ENCODE assay signal across 20 cellular contexts in the genomic region with DNA sequence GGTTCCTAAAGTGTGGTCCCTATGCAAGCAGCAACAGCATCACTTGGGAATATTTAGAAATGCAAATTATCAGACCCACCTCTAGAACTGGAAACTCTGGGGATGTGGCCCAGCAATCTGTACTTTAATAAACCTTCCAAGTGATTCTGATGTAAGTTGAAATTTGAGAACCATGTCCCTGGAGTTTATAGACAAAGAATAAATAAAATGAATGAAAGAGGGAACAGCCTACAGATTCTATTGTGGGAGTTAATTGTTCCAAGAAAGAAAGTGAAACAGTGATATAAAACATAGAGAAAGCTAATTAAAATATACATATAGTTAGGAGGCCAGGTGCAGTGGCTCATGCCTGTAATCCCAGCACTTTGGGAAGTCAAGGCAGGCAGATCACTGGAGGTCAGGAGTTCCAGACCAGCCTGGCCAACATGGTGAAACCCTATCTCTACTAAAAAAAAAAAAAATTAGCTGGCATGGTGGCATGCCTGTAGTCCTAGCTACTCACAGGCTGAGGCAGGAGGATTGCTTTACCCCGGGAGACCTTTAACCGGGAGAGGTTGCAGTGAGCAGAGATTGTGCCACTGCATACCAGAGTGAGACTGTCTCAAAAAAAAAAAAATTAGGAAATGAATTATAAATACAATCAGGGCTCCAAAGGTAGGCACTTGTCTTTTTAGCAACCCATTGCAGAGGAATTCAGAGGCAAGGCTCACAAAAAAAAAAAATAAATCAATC.
"Had no signal": no experiment of that assay in that cellular context is flagged by ENCODE, and none has a peak within 500 bp of the region (broad histone marks: within the 10 kb centered on the region; RNA-seq: fewer than 3 reads in every experiment).

No MANE protein-coding gene starts in this region.

- DNase-seq: activated CD4-positive, alpha-beta T cell treated with anti-CD3 and anti-CD28 coated beads for 4 hours; activated CD4-positive, alpha-beta T cell treated with anti-CD3 and anti-CD28 coated beads, Interleukin-2, amount 50 U/mL, for 48 hours; activated CD4-positive, CD25-positive, alpha-beta regulatory T cell; activated CD8-positive, alpha-beta memory T cell treated with anti-CD3 and anti-CD28 coated beads, Interleukin-2, amount 50 U/mL, for 48 hours; activated naive CD4-positive, alpha-beta T cell; activated T-cell treated with anti-CD3 and anti-CD28 coated beads, Interleukin-2, amount 50 U/mL, for 4 hours; central memory CD4-positive, alpha-beta T cell; effector memory CD4-positive, alpha-beta T cell; gastrocnemius medialis; hippocampal formation; kidney glomerular epithelial cell; left ventricle myocardium inferior; naive thymus-derived CD8-positive, alpha-beta T cell; sigmoid colon; stimulated activated CD4-positive, alpha-beta T cell treated with anti-CD3 and anti-CD28 coated beads, Interleukin-2, amount 100 ng/mL, for 48 hours; stimulated activated CD8-positive, alpha-beta memory T cell treated with anti-CD3 and anti-CD28 coated beads, Interleukin-4, amount 100 ng/mL, for 48 hours; stimulated activated naive B cell treated with anti-CD40 and anti-IgM and Interleukin-4, amounts not matched to agents 10 μg/mL and 1 μg/mL and 100 μg/mL, for 72 hours had no signal

- H3K4me3 ChIP-seq: gastrocnemius medialis, left ventricle myocardium inferior, neural progenitor cell, sigmoid colon, smooth muscle cell, thoracic aorta had no signal

- H3K4me2 ChIP-seq: neural progenitor cell, smooth muscle cell had no signal

- H3K9ac ChIP-seq: neural progenitor cell had no signal

- H3K9me3 ChIP-seq: gastrocnemius medialis, left ventricle myocardium inferior, sigmoid colon, thoracic aorta had no signal

- H3K4me1 ChIP-seq: gastrocnemius medialis, left ventricle myocardium inferior, neural progenitor cell, sigmoid colon had no signal

- H3K27me3 ChIP-seq: gastrocnemius medialis, neural progenitor cell, sigmoid colon had no signal

- H3K27ac ChIP-seq: gastrocnemius medialis, left ventricle myocardium inferior, neural progenitor cell, sigmoid colon, thoracic aorta had no signal

- H3K36me3 ChIP-seq: gastrocnemius medialis, left ventricle myocardium inferior, neural progenitor cell, sigmoid colon, thoracic aorta had no signal

- ATAC-seq: activated T-cell treated with anti-CD3 and anti-CD28 coated beads, Interleukin-2, amount 50 U/mL, for 4 hours; gastrocnemius medialis; naive thymus-derived CD8-positive, alpha-beta T cell; stimulated activated naive B cell treated with anti-CD40 and anti-IgM and Interleukin-4, amounts not matched to agents 10 μg/mL and 1 μg/mL and 100 μg/mL, for 72 hours had no signal

- H2AFZ ChIP-seq: neural progenitor cell had no signal
